Comparison of ENCODE assay signal across 9 cellular contexts in genomic region chr6:57313711-57314471, GRCh38. TPM values are rescaled to one million over a fixed set of nuclear protein-coding genes. Genes with fewer than 3 reads are reported as not detected.
DNase-seq lines count a peak whose midpoint lies in the region; ATAC-seq and TF ChIP-seq lines count a peak whose summit lies in the region.
"Had no signal": no experiment of that assay in that cellular context is flagged by ENCODE, and none has a peak within 500 bp of the region (broad histone marks: within the 10 kb centered on the region; RNA-seq: fewer than 3 reads in every experiment).

No MANE protein-coding gene starts in this region.

- no peaks in the 10 kb centered on the region for H3K9me3 ChIP-seq in gastroesophageal sphincter
- H3K9me3 ChIP-seq in Peyer's patch: no peaks in the 10 kb centered on the region

- TF ChIP-seq CTCF in gastroesophageal sphincter (IDR thresholded peaks at IDR 0.05) (peak in 1 of 4 experiments; percentile 26), Peyer's patch (IDR thresholded peaks at IDR 0.05) (no peak)

- 29 to 51% methylated on average over 7 to 11 of the region's 12 CpGs for WGBS in gastroesophageal sphincter (ENCODE audit: low coverage in 1 of 2), 2 donors

- H3K4me1 ChIP-seq in gastroesophageal sphincter (peaks cover 3 to 37% (median 4%) of the 10 kb centered on the region in 3 donors), Peyer's patch (peaks cover 0 to 6% (median 0%) of the 10 kb centered on the region in 4 donors)

- ATAC-seq in gastroesophageal sphincter (peak; percentile 71), GM18858 (IDR thresholded peaks at IDR 0.05; ENCODE audit: unreplicated experiment) (no peak)
- no peak for ATAC-seq in natural killer cell treated with Interleukin-12 subunit alpha and Interleukin-12 subunit beta and Interleukin-15 and Interleukin-18, amount 100 ng/mL, for 72 hours

- peak overlapping the region; percentile 36 to 88 (median 77) for H3K27ac ChIP-seq in gastroesophageal sphincter
- H3K27ac ChIP-seq in skin epidermis: peak overlapping the region in 14 of 21 experiments; percentile 13 to 81 (median 46)
- H3K27ac ChIP-seq in Peyer's patch: peak overlapping the region in 2 of 4 donors; percentile 35 to 72

- peak; percentile 99 for DNase-seq in GM04504 (ENCODE audit: low read depth)
- DNase-seq in SW480 (ENCODE audit: low spot score): peak; percentile 48
- DNase-seq in natural killer cell treated with Interleukin-12 subunit alpha and Interleukin-12 subunit beta and Interleukin-15 and Interleukin-18, amount 100 ng/mL, for 72 hours (ENCODE audit: low spot score): no peak
- DNase-seq in activated naive CD8-positive, alpha-beta T cell treated with anti-CD3 and anti-CD28 coated beads for 36 hours: no peak
- DNase-seq in Peyer's patch: no peak
- DNase-seq: stimulated activated CD4-positive, alpha-beta T cell treated with anti-CD3 and anti-CD28 coated beads, Interleukin-15, amount 100 ng/mL, for 24 hours had no signal

- H3K4me1 Mint-ChIP-seq in natural killer cell treated with Interleukin-12 subunit alpha and Interleukin-12 subunit beta and Interleukin-15 and Interleukin-18, amount 100 ng/mL, for 72 hours (ENCODE audit: low read depth in 2 of 2): peaks cover 9 to 17% of the 10 kb centered on the region in 2 donors
- H3K4me1 Mint-ChIP-seq in activated naive CD8-positive, alpha-beta T cell treated with anti-CD3 and anti-CD28 coated beads for 36 hours: peaks cover 9% of the 10 kb centered on the region

- no peak for TF ChIP-seq EP300 in gastroesophageal sphincter (IDR thresholded peaks at IDR 0.05)

- peaks cover 9% of the 10 kb centered on the region in 2 donors for H3K27me3 Mint-ChIP-seq in natural killer cell treated with Interleukin-12 subunit alpha and Interleukin-12 subunit beta and Interleukin-15 and Interleukin-18, amount 100 ng/mL, for 72 hours
- H3K27me3 Mint-ChIP-seq in activated naive CD8-positive, alpha-beta T cell treated with anti-CD3 and anti-CD28 coated beads for 36 hours: no peaks in the 10 kb centered on the region

- H3K27ac Mint-ChIP-seq in natural killer cell treated with Interleukin-12 subunit alpha and Interleukin-12 subunit beta and Interleukin-15 and Interleukin-18, amount 100 ng/mL, for 72 hours: no peak overlapping the region
- no peak overlapping the region for H3K27ac Mint-ChIP-seq in activated naive CD8-positive, alpha-beta T cell treated with anti-CD3 and anti-CD28 coated beads for 36 hours

- H3K36me3 ChIP-seq in gastroesophageal sphincter: no peaks in the 10 kb centered on the region
- no peaks in the 10 kb centered on the region for H3K36me3 ChIP-seq in Peyer's patch

- peaks cover 6% of the 10 kb centered on the region for H3K36me3 Mint-ChIP-seq in natural killer cell treated with Interleukin-12 subunit alpha and Interleukin-12 subunit beta and Interleukin-15 and Interleukin-18, amount 100 ng/mL, for 72 hours
- H3K36me3 Mint-ChIP-seq in activated naive CD8-positive, alpha-beta T cell treated with anti-CD3 and anti-CD28 coated beads for 36 hours: peaks cover 7% of the 10 kb centered on the region

- H3K27me3 ChIP-seq in gastroesophageal sphincter: no peaks in the 10 kb centered on the region
- H3K27me3 ChIP-seq in Peyer's patch: no peaks in the 10 kb centered on the region

- H3K9me3 Mint-ChIP-seq in natural killer cell treated with Interleukin-12 subunit alpha and Interleukin-12 subunit beta and Interleukin-15 and Interleukin-18, amount 100 ng/mL, for 72 hours: no peaks in the 10 kb centered on the region
- no peaks in the 10 kb centered on the region for H3K9me3 Mint-ChIP-seq in activated naive CD8-positive, alpha-beta T cell treated with anti-CD3 and anti-CD28 coated beads for 36 hours

- no peak overlapping the region for H3K4me3 Mint-ChIP-seq in natural killer cell treated with Interleukin-12 subunit alpha and Interleukin-12 subunit beta and Interleukin-15 and Interleukin-18, amount 100 ng/mL, for 72 hours
- no peak overlapping the region for H3K4me3 Mint-ChIP-seq in activated naive CD8-positive, alpha-beta T cell treated with anti-CD3 and anti-CD28 coated beads for 36 hours

- H3K4me3 ChIP-seq in gastroesophageal sphincter: no peak overlapping the region
- no peak overlapping the region for H3K4me3 ChIP-seq in skin epidermis
- no peak overlapping the region for H3K4me3 ChIP-seq in Peyer's patch

- TF ChIP-seq POLR2A in gastroesophageal sphincter (IDR thresholded peaks at IDR 0.05): no peak
- TF ChIP-seq POLR2A in Peyer's patch (IDR thresholded peaks at IDR 0.05): no peak

RNA-seq across cellular contexts. Expression of gene PRIM2, which starts 3.5 kb away (rescaled TPM):
- total RNA-seq in gastroesophageal sphincter (10 to 100 TPM in 1 of 4 donors, 1 to 10 TPM in 3; 8.1 to 11.2 (median 9.0) TPM), Peyer's patch (10 to 100 TPM in 1 of 4 donors, 1 to 10 TPM in 3; 4.9 to 19.8 (median 7.0) TPM)
- total RNA-seq in natural killer cell treated with Interleukin-12 subunit alpha and Interleukin-12 subunit beta and Interleukin-15 and Interleukin-18, amount 100 ng/mL, for 72 hours: 10 to 100 TPM; 29.1 to 57.3 TPM
- total RNA-seq in activated naive CD8-positive, alpha-beta T cell treated with anti-CD3 and anti-CD28 coated beads for 36 hours: 10 to 100 TPM; 38.0 to 40.7 TPM

Comparison
In these comparisons a context has a peak if more than half of its experiments do, and no peak if none do; other contexts are left out.
1. DNase-seq: peak in GM04504 (single experiment) and SW480 (single experiment); none in natural killer cell treated with Interleukin-12 subunit alpha and Interleukin-12 subunit beta and Interleukin-15 and Interleukin-18, amount 100 ng/mL, for 72 hours (single experiment), activated naive CD8-positive, alpha-beta T cell treated with anti-CD3 and anti-CD28 coated beads for 36 hours (single experiment) and Peyer's patch (0 of 3).